ENCODE assay signal across 8 cellular contexts in the genomic region with DNA sequence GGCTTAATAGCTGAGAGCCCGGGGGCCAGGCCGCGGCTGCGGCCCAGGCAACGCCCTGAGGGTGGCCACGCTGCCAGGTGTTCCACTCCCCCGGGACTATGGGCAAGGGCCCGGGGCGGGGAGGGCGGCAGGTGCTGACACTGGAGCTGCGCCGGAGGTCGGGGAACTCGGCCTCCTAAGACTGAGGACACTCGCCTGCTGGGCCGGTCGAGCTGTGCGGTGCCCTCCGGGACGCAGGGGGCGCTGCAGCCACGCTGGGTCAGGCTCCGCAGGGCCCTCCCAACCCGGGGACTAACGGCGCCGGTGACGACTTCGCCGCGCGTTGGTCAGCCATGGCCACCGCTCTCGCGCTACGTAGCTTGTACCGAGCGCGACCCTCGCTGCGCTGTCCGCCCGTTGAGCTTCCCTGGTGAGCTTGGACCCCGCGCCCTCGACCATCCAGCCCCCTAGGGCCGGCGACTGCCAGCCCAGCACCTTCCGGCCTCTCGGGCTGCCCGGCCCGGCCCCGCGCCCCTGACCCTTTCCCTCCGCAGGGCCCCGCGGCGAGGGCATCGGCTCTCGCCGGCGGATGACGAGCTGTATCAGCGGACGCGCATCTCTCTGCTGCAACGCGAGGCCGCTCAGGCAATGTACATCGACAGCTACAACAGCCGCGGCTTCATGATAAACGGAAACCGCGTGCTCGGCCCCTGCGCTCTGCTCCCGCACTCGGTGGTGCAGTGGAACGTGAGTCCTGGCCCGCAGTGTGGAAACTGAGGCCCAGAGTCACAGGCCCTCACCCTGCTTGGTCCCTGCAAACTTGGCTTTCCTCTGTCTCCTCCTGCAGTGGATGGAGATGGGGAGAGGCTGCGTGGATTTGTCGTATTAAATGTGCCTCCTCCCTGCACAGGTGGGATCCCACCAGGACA. TPM values are rescaled to one million over a fixed set of nuclear protein-coding genes. Genes with fewer than 3 reads are reported as not detected.
DNase-seq lines count a peak whose midpoint lies in the region; ATAC-seq, FAIRE-seq and TF ChIP-seq lines count a peak whose summit lies in the region.

A gene with protein sequence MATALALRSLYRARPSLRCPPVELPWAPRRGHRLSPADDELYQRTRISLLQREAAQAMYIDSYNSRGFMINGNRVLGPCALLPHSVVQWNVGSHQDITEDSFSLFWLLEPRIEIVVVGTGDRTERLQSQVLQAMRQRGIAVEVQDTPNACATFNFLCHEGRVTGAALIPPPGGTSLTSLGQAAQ (plus strand): TSS at position 309 of the 908 bp plus-strand sequence. CDS start 24 bp downstream, at position 333.

- peak; percentile 99 for TF ChIP-seq CTCF in LNCaP clone FGC (IDR thresholded peaks at IDR 0.05; ENCODE audit: control insufficient read depth, extremely low read depth, insufficient read depth)
- peak; percentile 99 for TF ChIP-seq CTCF in foreskin keratinocyte (conservative IDR thresholded peaks at IDR 0.05)
- no peak for TF ChIP-seq CTCF in subcutaneous adipose tissue (IDR thresholded peaks at IDR 0.05; ENCODE audit: low read depth)

- peak; percentile 93 for TF ChIP-seq POLR2A in H54 (IDR thresholded peaks at IDR 0.05; ENCODE audit: low read depth, low read length)

- H3K27ac ChIP-seq in foreskin keratinocyte (peak within 1 kb of the TSS; percentile 76), neuronal stem cell (replicated peaks; ENCODE audit: low read length) (peak within 1 kb of the TSS; percentile 99)

- H3K18ac ChIP-seq in neuronal stem cell (ENCODE audit: low read length) = peak within 1 kb of the TSS; percentile 99

- H2BK12ac ChIP-seq in neuronal stem cell (ENCODE audit: low read length) = peak within 1 kb of the TSS; percentile 14

- peak within 1 kb of the TSS; percentile 92 for H2AFZ ChIP-seq in neuronal stem cell (ENCODE audit: low read length)

- H4K8ac ChIP-seq in neuronal stem cell (ENCODE audit: low read depth, low read length) = peak within 1 kb of the TSS; percentile 93

- peak within 1 kb of the TSS; percentile 58 for H3K4ac ChIP-seq in neuronal stem cell (ENCODE audit: low read length)

- peaks cover 5% of the 10 kb centered on the region for H3K4me1 ChIP-seq in foreskin keratinocyte
- H3K4me1 ChIP-seq in neuronal stem cell (ENCODE audit: control insufficient read depth in 2 of 2, insufficient read depth in 1 of 2, low read depth in 1 of 2, low read length in 2 of 2) = peaks cover 22 to 23% of the 10 kb centered on the region in 2 donors

- H3K79me1 ChIP-seq in neuronal stem cell (ENCODE audit: low read depth, low read length) = peaks cover 14% of the 10 kb centered on the region

- peaks cover 34 to 51% of the 10 kb centered on the region in 2 donors for H3K36me3 ChIP-seq in neuronal stem cell (replicated peaks in 1 of 2; ENCODE audit: control insufficient read depth in 2 of 2, insufficient read depth in 2 of 2, low read length in 2 of 2)

- H3K4me2 ChIP-seq in neuronal stem cell (ENCODE audit: insufficient read depth, low read length, poor library complexity, severe bottlenecking) = peak within 1 kb of the TSS; percentile 99

- H3K4me3 ChIP-seq in LNCaP clone FGC (ENCODE audit: low read depth, low read length) (peak within 1 kb of the TSS; percentile 92), neuronal stem cell (ENCODE audit: low read length in 2 of 2) (peak within 1 kb of the TSS; percentile 93 to 97)

- H3K14ac ChIP-seq in neuronal stem cell (ENCODE audit: low read length) = peak within 1 kb of the TSS; percentile 86

- DNase-seq in GDM1 (lab: John Stamatoyannopoulos, UW) (peak; percentile 82), H54 (ENCODE audit: insufficient read length, low spot score) (peak; percentile 90), LNCaP clone FGC (ENCODE audit: low read depth) (peak; percentile 85), SHP77 treated with DMSO at 0.1 percent for 48 hours (lab: John Stamatoyannopoulos, UW) (peak; percentile 92), activated gamma-delta T cell treated with Interleukin-2 at 50 U/mL for 16 hours (peak; percentile 90), foreskin keratinocyte (peak; percentile 92 to 96), neuronal stem cell (ENCODE audit: low spot score) (peak; percentile 96)

- H2AK5ac ChIP-seq in neuronal stem cell (ENCODE audit: low read depth, low read length) = peak within 1 kb of the TSS; percentile 98

- no peaks in the 10 kb centered on the region for H3K9me3 ChIP-seq in neuronal stem cell (replicated peaks in 1 of 2; ENCODE audit: control insufficient read depth in 2 of 2, insufficient read depth in 1 of 2, low read depth in 1 of 2, low read length in 2 of 2)

- H3K9ac ChIP-seq in neuronal stem cell (ENCODE audit: low read depth, low read length, poor library complexity) = peak within 1 kb of the TSS; percentile 100

- H4K91ac ChIP-seq in neuronal stem cell (ENCODE audit: low read depth, low read length, poor library complexity) = peak within 1 kb of the TSS; percentile 98

- ATAC-seq in foreskin keratinocyte = peak; percentile 78

- WGBS in neuronal stem cell (ENCODE audit: extremely low coverage in 2 of 2, insufficient read length in 2 of 2, insufficient replicate concordance in 1 of 2), 2 donors = no CpG with 5 or more reads among the region's 83 CpGs

- peak within 1 kb of the TSS; percentile 99 for H2BK5ac ChIP-seq in neuronal stem cell (ENCODE audit: low read length)

- no peak for FAIRE-seq in H54 (lab: Jason Lieb, UNC)

- peak within 1 kb of the TSS; percentile 55 for H2BK15ac ChIP-seq in neuronal stem cell (ENCODE audit: low read length)

- H3K27me3 ChIP-seq in foreskin keratinocyte (no peaks in the 10 kb centered on the region), neuronal stem cell (ENCODE audit: control insufficient read depth in 3 of 3, insufficient read depth in 3 of 3, low read depth in 1 of 3, low read length in 3 of 3) (no peaks in the 10 kb centered on the region)

- H3K23ac ChIP-seq in neuronal stem cell (ENCODE audit: low read depth, low read length, poor library complexity) = peak within 1 kb of the TSS; percentile 99

- peak within 1 kb of the TSS; percentile 81 for H2BK120ac ChIP-seq in neuronal stem cell (ENCODE audit: low read depth, low read length)

RNA-seq across cellular contexts. Expression of the gene that starts here (rescaled TPM):
- total RNA-seq in foreskin keratinocyte (106 and 108 TPM in 2 replicates), subcutaneous adipose tissue (100 to 1,000 TPM in 3 of 4 donors, 10 to 100 TPM in 1; 95.4 to 179 (median 127) TPM)
- polyA plus RNA-seq in foreskin keratinocyte = 123 and 130 TPM in 2 replicates
- 57.2 TPM for polyA plus RNA-seq in neuronal stem cell (2013, experiment 1 of 2)
- 56.0 TPM for polyA plus RNA-seq in neuronal stem cell (2013, experiment 2 of 2)

Comparison
In these comparisons a context has a peak if more than half of its experiments do, and no peak if none do; other contexts are left out.
1. Peak in every context shown above with its lines: DNase-seq, ATAC-seq, H3K4me3 ChIP-seq and H3K27ac ChIP-seq.